ENCODE assay signal across 9 cellular contexts in genomic region chr6:122788663-122789062, GRCh38. TPM values are rescaled to one million over a fixed set of nuclear protein-coding genes. Genes with fewer than 3 reads are reported as not detected.
DNase-seq lines count a peak whose midpoint lies in the region; ATAC-seq and TF ChIP-seq lines count a peak whose summit lies in the region.
"Had no signal": no experiment of that assay in that cellular context is flagged by ENCODE, and none has a peak within 500 bp of the region (broad histone marks: within the 10 kb centered on the region; RNA-seq: fewer than 3 reads in every experiment).

No MANE protein-coding gene starts in this region.

- peak overlapping the region; percentile 69 for H3K9ac ChIP-seq in KMS-11

- H3K9me3 ChIP-seq in A673 (ENCODE audit: low read depth, low read length, poor library complexity, severe bottlenecking) = no peaks in the 10 kb centered on the region

- intact Hi-C loops in A673 (cut with micrococcal nuclease; ENCODE audit: unreplicated experiment) = no loop called here

- H3K27ac ChIP-seq in A673 (ENCODE audit: low read depth, low read length, poor library complexity, severe bottlenecking) = peak overlapping the region; percentile 86
- peak overlapping the region; percentile 83 for H3K27ac ChIP-seq in KMS-11
- peak overlapping the region; percentile 92 for H3K27ac ChIP-seq in cingulate gyrus (ENCODE audit: low read depth, low read length)

- H3K4me1 ChIP-seq in A673 (ENCODE audit: insufficient read depth, low read length, poor library complexity, severe bottlenecking) (peaks cover 23% of the 10 kb centered on the region), KMS-11 (ENCODE audit: low read depth, poor library complexity, severe bottlenecking) (peaks cover 33% of the 10 kb centered on the region)

- H3K79me2 ChIP-seq in KMS-11 (ENCODE audit: insufficient read depth, low read depth) = peaks cover 18% of the 10 kb centered on the region; the same call in 1 of the 2 replicates

- TF ChIP-seq CTCF in A673 (conservative IDR thresholded peaks at IDR 0.05; ENCODE audit: low read depth, low read length) (no peak), KMS-11 (conservative IDR thresholded peaks at IDR 0.05; ENCODE audit: low read depth, low read length) (no peak)

- POLR2A ChIA-PET in A673 (lab: Charles Lee; ENCODE audit: low non-redundant PET) = no interaction called here

- CTCF ChIA-PET in A673 (lab: Charles Lee) = no interaction called here

- H3K4me3 ChIP-seq in A673 (ENCODE audit: low read depth, low read length, poor library complexity, severe bottlenecking) (peak overlapping the region; percentile 75), KMS-11 (IDR thresholded peaks at IDR 0.05; ENCODE audit: insufficient read depth, low read depth, low read length) (no peak overlapping the region)

- no TSS peak for BruUV-seq in A673 (replicated peaks; lab: Mats Ljungman, UMichigan)

- DNase-seq in A673 (ENCODE audit: low spot score) (no peak), myocyte (ENCODE audit: low read depth) (peak; percentile 3), putamen (ENCODE audit: low spot score) (no peak), mesenteric fat pad (ENCODE audit: low spot score) (no peak)
- no peak for DNase-seq in effector CD8-positive, alpha-beta T cell (lab: John Stamatoyannopoulos, UW)

- H3K27me3 ChIP-seq in A673 (replicated peaks; ENCODE audit: insufficient read depth, low read depth, low read length, poor library complexity) (no peaks in the 10 kb centered on the region), KMS-11 (ENCODE audit: insufficient read depth, low read depth) (no peaks in the 10 kb centered on the region)

- H4K20me1 ChIP-seq in KMS-11 (ENCODE audit: insufficient read depth) = no peaks in the 10 kb centered on the region

- peak overlapping the region; percentile 85 for H2AFZ ChIP-seq in KMS-11 (ENCODE audit: low read depth)

- ATAC-seq in GM19467 (IDR thresholded peaks at IDR 0.05; ENCODE audit: unreplicated experiment) = no peak

- H3K36me3 ChIP-seq in A673 (ENCODE audit: insufficient read depth, low read length, poor library complexity, severe bottlenecking) (no peaks in the 10 kb centered on the region), KMS-11 (ENCODE audit: insufficient read depth) (no peaks in the 10 kb centered on the region)

- H3K4me2 ChIP-seq in KMS-11 = peak overlapping the region; percentile 91

RNA-seq across cellular contexts. Expression of gene SMPDL3A, which starts 0.4 kb away (rescaled TPM):
- 10.3 and 12.4 TPM in 2 replicates for total RNA-seq in A673 (2021)
- total RNA-seq in myocyte = 8.2 and 13.6 TPM in 2 replicates
- 4.7 TPM for polyA plus RNA-seq in myocyte (2012)
- total RNA-seq in mesenteric fat pad = 7.4 TPM

RNA-seq across cellular contexts. Expression of gene FABP7, which starts 9.1 kb away (rescaled TPM):
- 1.2 and 1.4 TPM in 2 replicates for total RNA-seq in A673 (2021)
- not detected in 2 replicates for total RNA-seq in myocyte
- not detected for polyA plus RNA-seq in myocyte (2012)
- total RNA-seq in mesenteric fat pad = not detected
- total RNA-seq: pulmonary artery endothelial cell had no signal
